In the genomic region with DNA sequence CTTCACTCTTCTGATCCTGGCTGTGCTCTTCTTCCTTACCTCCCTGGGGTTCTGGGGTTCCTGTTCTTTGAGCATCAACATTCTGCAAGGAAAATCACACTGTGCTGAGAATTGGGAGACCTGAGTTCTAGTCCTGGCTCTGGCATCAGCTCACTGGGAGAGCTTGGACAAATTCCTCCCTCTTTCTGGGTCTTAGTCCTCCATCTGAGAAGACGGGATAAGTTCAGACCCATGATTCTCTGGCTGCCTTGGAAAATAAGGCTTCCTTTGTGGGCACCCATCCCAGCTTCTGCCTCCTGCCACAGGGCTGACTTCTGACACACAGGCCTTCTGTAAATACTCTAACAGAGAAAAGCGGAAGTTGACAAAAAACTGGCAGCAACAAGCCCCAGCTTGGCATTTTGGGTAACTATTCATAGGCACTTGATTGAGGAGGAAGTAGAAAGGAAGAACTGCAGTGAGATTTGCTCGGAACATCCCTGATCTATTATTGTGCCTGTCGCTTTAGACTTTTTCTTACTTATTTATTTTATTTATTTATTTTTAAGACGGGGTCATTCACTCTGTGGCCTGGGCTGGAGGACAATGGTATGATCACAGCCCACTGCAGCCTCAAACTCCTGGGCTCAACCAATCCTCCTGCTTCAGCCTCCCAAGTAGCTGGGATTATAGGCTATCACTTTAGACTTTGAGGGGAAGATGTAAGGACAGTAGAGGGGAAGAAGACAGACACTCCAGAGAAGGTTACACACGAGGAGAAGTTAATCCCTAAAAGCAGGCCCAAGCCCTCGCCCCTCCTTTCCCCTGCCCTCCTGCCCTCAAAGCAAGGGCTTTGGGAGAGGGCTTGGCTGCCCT, we compare ENCODE assay signal across 7 cellular contexts. TPM values are rescaled to one million over a fixed set of nuclear protein-coding genes. Genes with fewer than 3 reads are reported as not detected.
DNase-seq lines count a peak whose midpoint lies in the region; ATAC-seq lines count a peak whose summit lies in the region.

No MANE protein-coding gene starts in this region.

- no peaks in the 10 kb centered on the region for H3K36me3 ChIP-seq in thymus (ENCODE audit: control insufficient read depth, insufficient read depth)

- peak overlapping the region; percentile 81 to 86 (median 84) for H3K4me3 Mint-ChIP-seq in T-cell

- 20% methylated on average over 7 of the region's 7 CpGs for WGBS in thymus

- peaks cover 8% of the 10 kb centered on the region for H3K36me3 Mint-ChIP-seq in T-cell

- H3K4me1 Mint-ChIP-seq in T-cell, result peaks cover 46 to 56% (median 48%) of the 10 kb centered on the region in 3 donors

- H3K9me3 Mint-ChIP-seq in T-cell, result no peaks in the 10 kb centered on the region

- H3K9me3 ChIP-seq in thymus (ENCODE audit: control insufficient read depth), result no peaks in the 10 kb centered on the region

- ATAC-seq in GM18519 (IDR thresholded peaks at IDR 0.05; ENCODE audit: low FRiP score, unreplicated experiment) (peak; percentile 64), HG03103 (IDR thresholded peaks at IDR 0.05; ENCODE audit: low read depth, unreplicated experiment) (peak; percentile 57), T-cell (replicated peaks in 1 of 4) (peak; percentile 83 to 93 (median 92))

- DNase-seq in T-cell, result peak in 31 of 34 experiments; percentile 26 to 73 (median 52)
- DNase-seq in cerebellar cortex (ENCODE audit: low spot score), result peak; percentile 52
- peak; percentile 98 for DNase-seq in medulla oblongata (ENCODE audit: extremely low spot score)
- no peak for DNase-seq in NCI-H1694 (lab: John Stamatoyannopoulos, UW)

- H3K27ac ChIP-seq in thymus (ENCODE audit: low read depth), result peak overlapping the region; percentile 98

- H3K4me1 ChIP-seq in thymus (ENCODE audit: control insufficient read depth, insufficient read depth, low read length), result peaks cover 26% of the 10 kb centered on the region

- H3K27me3 Mint-ChIP-seq in T-cell, result no peaks in the 10 kb centered on the region

- peak overlapping the region; percentile 98 to 99 for H3K27ac Mint-ChIP-seq in T-cell

- CTCF ChIA-PET in T-cell (lab: Charles Lee), result interaction anchor here in 1 of 2 donors (0.6 to 1.4 kb wide), 7 partner anchors 8 to 516 kb away, joined by 3 to 7 read pairs (median 4); no protein-coding TSS in a partner anchor

- H3K27me3 ChIP-seq in thymus (ENCODE audit: control insufficient read depth, insufficient read depth), result no peaks in the 10 kb centered on the region

- H3K4me3 ChIP-seq in thymus (ENCODE audit: low read length), result peak overlapping the region; percentile 59

- POLR2A ChIA-PET in T-cell (lab: Charles Lee), result interaction anchor here in 1 of 2 donors (1.0 to 1.1 kb wide), 2 partner anchors 8 to 27 kb away, joined by 4 to 5 read pairs; no protein-coding TSS in a partner anchor

RNA-seq across cellular contexts. Expression of a gene that starts 7.9 kb away (rescaled TPM):
- total RNA-seq in T-cell, result 100 to 1,000 TPM; 303 to 431 (median 386) TPM
- 361 TPM for polyA plus RNA-seq in thymus
